18 cellular contexts compared by ENCODE assay signal in genomic region chr2:85830645-85831044, GRCh38. TPM values are rescaled to one million over a fixed set of nuclear protein-coding genes. Genes with fewer than 3 reads are reported as not detected.
A peak's percentile ranks its signal among the peaks of the same experiment; 100 is the strongest.
DNase-seq lines count a peak whose midpoint lies in the region; ATAC-seq, FAIRE-seq and TF ChIP-seq lines count a peak whose summit lies in the region.
"Had no signal": no experiment of that assay in that cellular context is flagged by ENCODE, and none has a peak within 500 bp of the region (broad histone marks: within the 10 kb centered on the region; RNA-seq: fewer than 3 reads in every experiment).

No MANE protein-coding gene starts in this region.

- DNase-seq in DMS53 (lab: John Stamatoyannopoulos, UW) (peak; percentile 27), DMS53 treated with DMSO at 0.1 percent for 48 hours (lab: John Stamatoyannopoulos, UW; ENCODE audit: unreplicated experiment) (no peak), GM13977 (ENCODE audit: low spot score) (no peak), WERI-Rb-1 (no peak), HepG2 (ENCODE audit: low spot score) (no peak), inferior parietal cortex (ENCODE audit: extremely low spot score) (no peak)
- DNase-seq: activated naive CD8-positive, alpha-beta T cell treated with anti-CD3 and anti-CD28 coated beads for 36 hours; HCEC 1CT; midbrain; NCI-H1048; NCI-H2227 treated with DMSO at 0.1 percent for 48 hours; stimulated activated CD4-positive, alpha-beta T cell treated with anti-CD3 and anti-CD28 coated beads, Interleukin-12 subunit alpha, Interleukin-12 subunit beta, amount 100 ng/mL, for 4 hours; testis had no signal

- H3K9ac ChIP-seq in HepG2 (ENCODE audit: insufficient read depth, low read depth, low read length): no peak overlapping the region

- H3K4me3 ChIP-seq in WERI-Rb-1 (ENCODE audit: low read depth, low read length) (no peak overlapping the region), HepG2 (replicated peaks in 1 of 3; ENCODE audit: insufficient read depth in 1 of 3, low read depth in 2 of 3, low read length in 3 of 3) (no peak overlapping the region)
- H3K4me3 ChIP-seq: testis had no signal

- TF ChIP-seq RAD21 in HepG2 (CRISPR knock-in tag; IDR thresholded peaks at IDR 0.05): no peak

- peaks cover 6% of the 10 kb centered on the region; the same call in 1 of the 2 replicates for H3K4me1 ChIP-seq in HepG2 (ENCODE audit: insufficient read depth, low read length)
- H3K4me1 ChIP-seq: testis had no signal

- H3K79me2 ChIP-seq in HepG2 (ENCODE audit: insufficient read depth, low read length): no peaks in the 10 kb centered on the region

- H3K27me3 ChIP-seq in WERI-Rb-1 (ENCODE audit: insufficient read depth, low read depth, severe bottlenecking) (no peaks in the 10 kb centered on the region), HepG2 (ENCODE audit: control insufficient read depth in 1 of 2, insufficient read depth in 2 of 2, low read length in 2 of 2) (peaks cover 0 to 8% of the 10 kb centered on the region in 2 experiments; a peak in 1 of 5 replicates)
- H3K27me3 ChIP-seq: testis had no signal

- H4K20me1 ChIP-seq in HepG2 (ENCODE audit: insufficient read depth, low read length): no peaks in the 10 kb centered on the region

- H3K4me2 ChIP-seq in HepG2 (ENCODE audit: low read depth, low read length): no peak overlapping the region

- no peak for FAIRE-seq in HepG2 (lab: Jason Lieb, UNC)
- FAIRE-seq: D721Med, HTR-8/SVneo had no signal

- no TSS peak for BruUV-seq in HepG2 (replicated peaks; lab: Mats Ljungman, UMichigan)

- 25% methylated on average over 1 of the region's 1 CpG for WGBS in HepG2 (ENCODE audit: low lambda C conversion rate)

- no peak for TF ChIP-seq EP300 in HepG2 (IDR thresholded peaks at IDR 0.05; ENCODE audit: low read depth in 2 of 2, low read length in 2 of 2)
- no peak for TF ChIP-seq EP300 in HepG2 (CRISPR knock-in tag; IDR thresholded peaks at IDR 0.05; ENCODE audit: borderline replicate concordance)

- CTCF ChIA-PET in HepG2 (lab: Yijun Ruan, JAX; ENCODE audit: low intra/inter-chr PET ratio, low total read pairs): no interaction called here

- ATAC-seq in HepG2: no peak
- ATAC-seq in HG03442 (IDR thresholded peaks at IDR 0.05; ENCODE audit: unreplicated experiment): no peak
- no peak for ATAC-seq in HG02852 (IDR thresholded peaks at IDR 0.05; ENCODE audit: unreplicated experiment)

- no peak overlapping the region for H2AFZ ChIP-seq in HepG2 (ENCODE audit: low read length)

- no peak for TF ChIP-seq POLR2A in HepG2 (IDR thresholded peaks at IDR 0.05; ENCODE audit: insufficient read depth in 1 of 2, low read depth in 2 of 2, low read length in 2 of 2)

- peak; percentile 51 for TF ChIP-seq CTCF in GM13977 (IDR thresholded peaks at IDR 0.05; ENCODE audit: extremely low read depth, insufficient read depth, missing control alignments)
- TF ChIP-seq CTCF in WERI-Rb-1 (IDR thresholded peaks at IDR 0.05; ENCODE audit: low read depth, low read length): peak; percentile 47
- TF ChIP-seq CTCF in HepG2 (CRISPR knock-in tag; IDR thresholded peaks at IDR 0.05): 0 out of 2 replicates have a peak, but pooled peaks have one; percentile 3

- H3K9me3 ChIP-seq in WERI-Rb-1 (ENCODE audit: severe bottlenecking): no peaks in the 10 kb centered on the region
- H3K9me3 ChIP-seq in HepG2 (ENCODE audit: low read length): no peaks in the 10 kb centered on the region
- H3K9me3 ChIP-seq: testis had no signal

- in situ Hi-C loops in GM13977 (cut with MboI; ENCODE audit: low pct_unique_long_range_greater_than_20kb, low sequenced_read_pairs, unreplicated experiment) (no loop called here), HepG2 (cut with HindIII; ENCODE audit: extremely low pct_ligation_motif_present, low pct_unique_long_range_greater_than_20kb) (no loop called here)

- no peak overlapping the region for H3K27ac ChIP-seq in WERI-Rb-1
- H3K27ac ChIP-seq in HepG2 (ENCODE audit: extremely low read length, insufficient read depth, low read length): no peak overlapping the region
- H3K27ac ChIP-seq: 22Rv1, testis had no signal

- H3K36me3 ChIP-seq in WERI-Rb-1: no peaks in the 10 kb centered on the region
- no peaks in the 10 kb centered on the region for H3K36me3 ChIP-seq in HepG2 (replicated peaks in 1 of 2; ENCODE audit: control insufficient read depth in 1 of 2, insufficient read depth in 2 of 2, low read length in 2 of 2)

- intact Hi-C loops in HepG2 (cut with micrococcal nuclease; ENCODE audit: unreplicated experiment): no loop called here

- POLR2A ChIA-PET in HepG2 (lab: Yijun Ruan, JAX): no interaction called here

TF ChIP-seq in HepG2, 621 proteins besides CTCF, POLR2A, EP300 and RAD21:
- TF ChIP-seq ZNF816 (CRISPR knock-in tag; IDR thresholded peaks at IDR 0.05; ENCODE audit: borderline replicate concordance): no peak
- peak; percentile 94; the same call in 1 of the 2 replicates for TF ChIP-seq ZNF564 (CRISPR knock-in tag; IDR thresholded peaks at IDR 0.05)
- TF ChIP-seq ZNF253 (CRISPR knock-in tag; IDR thresholded peaks at IDR 0.05; ENCODE audit: borderline replicate concordance): no peak

RNA-seq across cellular contexts. Expression of gene ST3GAL5, which starts 58.1 kb away (rescaled TPM):
- 1.3 TPM in 2 replicates for total RNA-seq in HepG2 (2016; rRNA removed; fragmentation: Illumina TruSeq; extraction: Trizol)
- total RNA-seq in HepG2 (2016; cell fraction: cytosol; rRNA removed; fragmentation: Illumina TruSeq; extraction: Trizol; ENCODE audit: low read depth): 1.4 and 2.7 TPM in 2 replicates
- 1.3 and 1.4 TPM in 2 replicates for total RNA-seq in HepG2 (2016; cell fraction: insoluble cytoplasmic fraction; rRNA removed; fragmentation: Illumina TruSeq; extraction: Trizol)
- total RNA-seq in HepG2 (2016; cell fraction: membrane; rRNA removed; fragmentation: Illumina TruSeq; extraction: Trizol): 3.0 and 3.4 TPM in 2 replicates
- total RNA-seq in HepG2 (2016; cell fraction: nucleus; rRNA removed; fragmentation: Illumina TruSeq; extraction: Trizol): 1.9 and 2.0 TPM in 2 replicates
- 2.0 and 2.1 TPM in 2 replicates for polyA plus RNA-seq in HepG2 (2011; rRNA removed)
- 0.91 and 1.9 TPM in 2 replicates for polyA plus RNA-seq in HepG2 (2011; cell fraction: cytosol; rRNA removed)
- 1.2 and 1.9 TPM in 2 replicates for polyA plus RNA-seq in HepG2 (2011; cell fraction: nucleus; rRNA removed)
- 1.2 and 1.4 TPM in 2 replicates for polyA plus RNA-seq in HepG2 (2012)
- 2.0 and 2.2 TPM in 2 replicates for polyA plus RNA-seq in HepG2 (2016; cell fraction: cytosol; fragmentation: Illumina TruSeq; extraction: Trizol; ENCODE audit: low read depth)
- polyA plus RNA-seq in HepG2 (2016; cell fraction: insoluble cytoplasmic fraction; fragmentation: Illumina TruSeq; extraction: Trizol; ENCODE audit: low read depth): 1.2 and 1.5 TPM in 2 replicates
- polyA plus RNA-seq in HepG2 (2016; cell fraction: membrane; fragmentation: Illumina TruSeq; extraction: Trizol; ENCODE audit: low read depth): 1.9 and 2.8 TPM in 2 replicates
- 2.6 and 2.7 TPM in 2 replicates for polyA plus RNA-seq in HepG2 (2016; cell fraction: nucleus; fragmentation: Illumina TruSeq; extraction: Trizol; ENCODE audit: insufficient read depth, low read depth)
- 1.2 and 2.0 TPM in 2 replicates for polyA minus RNA-seq in HepG2 (2011; rRNA and poly(A)+ RNA removed; ENCODE audit: low replicate concordance)
- 0.97 and 1.6 TPM in 2 replicates for polyA minus RNA-seq in HepG2 (2011; cell fraction: cytosol; rRNA and poly(A)+ RNA removed)
- 5.7 and 6.5 TPM in 2 replicates for polyA minus RNA-seq in HepG2 (2011; cell fraction: nucleus; rRNA and poly(A)+ RNA removed)
